Comparison of ENCODE assay signal across 8 cellular contexts in genomic region chr12:95574799-95575452, GRCh38.
DNase-seq lines count a peak whose midpoint lies in the region; ATAC-seq and TF ChIP-seq lines count a peak whose summit lies in the region.

No MANE protein-coding gene starts in this region.

- DNase-seq in SHP77 (lab: John Stamatoyannopoulos, UW) (peak; percentile 13 to 27), SHP77 treated with DMSO at 0.1 percent for 48 hours (lab: John Stamatoyannopoulos, UW) (no peak), NCI-H2196 (lab: John Stamatoyannopoulos, UW; ENCODE audit: unreplicated experiment) (peak; percentile 41), choroid plexus epithelial cell (ENCODE audit: low read depth) (peak; percentile 60), midbrain (lab: John Stamatoyannopoulos, UW) (peak; percentile 42)

- ATAC-seq in GM18873 (IDR thresholded peaks at IDR 0.05; ENCODE audit: low FRiP score, unreplicated experiment) (no peak), GM21528 (IDR thresholded peaks at IDR 0.05; ENCODE audit: low FRiP score, unreplicated experiment) (no peak), GM21529 (IDR thresholded peaks at IDR 0.05; ENCODE audit: unreplicated experiment) (no peak)

- peak; percentile 73 for TF ChIP-seq CTCF in choroid plexus epithelial cell (conservative IDR thresholded peaks at IDR 0.05; ENCODE audit: low read depth, low read length)

- H3K4me3 ChIP-seq in choroid plexus epithelial cell (ENCODE audit: low read depth, low read length) = no peak overlapping the region
